In genomic region chr6:26553264-26553738, GRCh38 we compare ENCODE assay signal across 8 cellular contexts. TPM values are rescaled to one million over a fixed set of nuclear protein-coding genes. Genes with fewer than 3 reads are reported as not detected.
DNase-seq lines count a peak whose midpoint lies in the region; ATAC-seq and TF ChIP-seq lines count a peak whose summit lies in the region.

No MANE protein-coding gene starts in this region.

- no peaks in the 10 kb centered on the region for H3K9me3 Mint-ChIP-seq in neural crest cell

- peak; percentile 14 for ATAC-seq in GM19468 (IDR thresholded peaks at IDR 0.05; ENCODE audit: extremely low read depth, unreplicated experiment)

- H3K4me3 ChIP-seq in BJ (ENCODE audit: low read depth, low read length) (peak overlapping the region; percentile 35), KMS-11 (IDR thresholded peaks at IDR 0.05; ENCODE audit: insufficient read depth, low read depth, low read length) (no peak overlapping the region), fibroblast of villous mesenchyme (ENCODE audit: low read depth, low read length) (peak overlapping the region; percentile 75)

- H3K27me3 Mint-ChIP-seq in neural crest cell (ENCODE audit: low read depth) = peaks cover 22% of the 10 kb centered on the region

- H3K4me1 Mint-ChIP-seq in neural crest cell = peaks cover 20% of the 10 kb centered on the region

- no peak overlapping the region for H3K4me3 Mint-ChIP-seq in neural crest cell

- no peak for TF ChIP-seq CTCF in BJ (IDR thresholded peaks at IDR 0.05; ENCODE audit: insufficient read depth, low read depth, low read length)
- no peak for TF ChIP-seq CTCF in KMS-11 (conservative IDR thresholded peaks at IDR 0.05; ENCODE audit: low read depth, low read length)
- no peak for TF ChIP-seq CTCF in fibroblast of villous mesenchyme (IDR thresholded peaks at IDR 0.05; ENCODE audit: insufficient read depth, low read depth, low read length)
- TF ChIP-seq CTCF in neural crest cell (conservative IDR thresholded peaks at IDR 0.05) = no peak

- no peaks in the 10 kb centered on the region for H4K20me1 ChIP-seq in KMS-11 (ENCODE audit: insufficient read depth)

- peak overlapping the region; percentile 25; the same call in 1 of the 2 replicates for H3K9ac ChIP-seq in KMS-11

- no peak for DNase-seq in BJ (ENCODE audit: low read depth)
- DNase-seq in activated T-helper 1 cell treated with Interleukin-2 at 50 U/mL for 16 hours (ENCODE audit: low read depth) = peak; percentile 46
- DNase-seq in fibroblast of villous mesenchyme (ENCODE audit: low read depth) = peak; percentile 79
- DNase-seq in neural crest cell (ENCODE audit: low read depth, low spot score) = peak; percentile 80
- DNase-seq in stromal cell of bone marrow (ENCODE audit: low read depth) = peak; percentile 31

- H3K36me3 Mint-ChIP-seq in neural crest cell (ENCODE audit: low read depth) = peaks cover 6% of the 10 kb centered on the region

- H3K27ac ChIP-seq in KMS-11 = peak overlapping the region; percentile 85

- H3K79me2 ChIP-seq in KMS-11 (ENCODE audit: insufficient read depth, low read depth) = no peaks in the 10 kb centered on the region

- POLR2A ChIA-PET in BJ (lab: Charles Lee) = interaction anchor here (0.6 to 1.2 kb wide), 4 partner anchors 16 to 508 kb away, joined by 3 to 4 read pairs (median 4); a partner anchor contains a TSS

- CTCF ChIA-PET in BJ (lab: Yijun Ruan, JAX) = interaction anchor here (0.7 to 2.4 kb wide), 5 partner anchors 15 to 211 kb away, joined by 3 to 10 read pairs (median 6); no protein-coding TSS in a partner anchor

- peak overlapping the region; percentile 75 for H2AFZ ChIP-seq in KMS-11 (ENCODE audit: low read depth)

- H3K27ac Mint-ChIP-seq in neural crest cell (ENCODE audit: unreplicated experiment) = no peak overlapping the region

- peaks cover 35% of the 10 kb centered on the region for H3K4me1 ChIP-seq in KMS-11 (ENCODE audit: low read depth, poor library complexity, severe bottlenecking)

- peak overlapping the region; percentile 78 for H3K4me2 ChIP-seq in KMS-11

- no peaks in the 10 kb centered on the region for H3K36me3 ChIP-seq in BJ (ENCODE audit: control insufficient read depth, insufficient read depth, low read length)
- no peaks in the 10 kb centered on the region for H3K36me3 ChIP-seq in KMS-11 (ENCODE audit: insufficient read depth)

- H3K27me3 ChIP-seq in BJ (ENCODE audit: control insufficient read depth, insufficient read depth, low read length) = no peaks in the 10 kb centered on the region
- H3K27me3 ChIP-seq in KMS-11 (ENCODE audit: insufficient read depth, low read depth) = no peaks in the 10 kb centered on the region

TF ChIP-seq in PFSK-1, 5 proteins besides CTCF, POLR2A, EP300 and RAD21:
- peak; percentile 28; the same call in 1 of the 2 replicates for TF ChIP-seq TAF1 (IDR thresholded peaks at IDR 0.05; ENCODE audit: borderline replicate concordance, insufficient read depth, low read length)
- TF ChIP-seq SIN3A (IDR thresholded peaks at IDR 0.05; ENCODE audit: borderline replicate concordance, insufficient read depth, low read length) = no peak
TF ChIP-seq in PFSK-1: peak in this region for 1.

RNA-seq across cellular contexts. Expression of gene HMGN4, which starts 15.1 kb away (rescaled TPM):
- polyA plus RNA-seq in BJ (2011; rRNA removed) = 41.4 and 60.9 TPM in 2 replicates
- polyA minus RNA-seq in BJ (2011; rRNA and poly(A)+ RNA removed) = 11.8 and 16.5 TPM in 2 replicates
- 50.1 TPM for polyA plus RNA-seq in PFSK-1 (2012; ENCODE audit: insufficient read length, low read depth)
- 74.1 and 85.1 TPM in 2 replicates for total RNA-seq in fibroblast of villous mesenchyme
- total RNA-seq in neural crest cell = 49.7 and 50.1 TPM in 2 replicates

RNA-seq across cellular contexts. Expression of gene ABT1, which starts 43.5 kb away (rescaled TPM):
- 16.1 and 18.4 TPM in 2 replicates for polyA plus RNA-seq in BJ (2011; rRNA removed)
- polyA minus RNA-seq in BJ (2011; rRNA and poly(A)+ RNA removed) = 9.2 and 11.0 TPM in 2 replicates
- 25.2 TPM for polyA plus RNA-seq in PFSK-1 (2012; ENCODE audit: insufficient read length, low read depth)
- total RNA-seq in fibroblast of villous mesenchyme (14.5 and 16.4 TPM in 2 replicates), neural crest cell (24.8 and 26.3 TPM in 2 replicates)

RNA-seq across cellular contexts. Expression of gene BTN1A1, which starts 53.2 kb away (rescaled TPM):
- polyA plus RNA-seq in BJ (2011; rRNA removed) = not detected in 2 replicates
- polyA minus RNA-seq in BJ (2011; rRNA and poly(A)+ RNA removed) = not detected in 2 replicates
- polyA plus RNA-seq in PFSK-1 (2012; ENCODE audit: insufficient read length, low read depth) = not detected
- total RNA-seq in fibroblast of villous mesenchyme = not detected in 2 replicates
- not detected in 2 replicates for total RNA-seq in neural crest cell
